In genomic region chr6:169035381-169036280, GRCh38 we compare ENCODE assay signal across 17 cellular contexts.
DNase-seq lines count a peak whose midpoint lies in the region; ATAC-seq, FAIRE-seq and TF ChIP-seq lines count a peak whose summit lies in the region.
"Had no signal": no experiment of that assay in that cellular context is flagged by ENCODE, and none has a peak within 500 bp of the region (broad histone marks: within the 10 kb centered on the region; RNA-seq: fewer than 3 reads in every experiment).

No MANE protein-coding gene starts in this region.

- H3K79me2 ChIP-seq in HepG2 (ENCODE audit: insufficient read depth, low read length) = no peaks in the 10 kb centered on the region

- no peaks in the 10 kb centered on the region for H3K4me1 ChIP-seq in right cardiac atrium (ENCODE audit: control insufficient read depth, insufficient read depth, low read length)
- H3K4me1 ChIP-seq in HepG2 (ENCODE audit: insufficient read depth, low read length) = no peaks in the 10 kb centered on the region
- no peaks in the 10 kb centered on the region for H3K4me1 ChIP-seq in aorta (ENCODE audit: control insufficient read depth in 1 of 2, insufficient read depth in 2 of 2, low read length in 2 of 2)
- H3K4me1 ChIP-seq: uterus had no signal

- no TSS peak for BruUV-seq in HepG2 (replicated peaks; lab: Mats Ljungman, UMichigan)

- H2AFZ ChIP-seq in HepG2 (ENCODE audit: low read length) = no peak overlapping the region

- CTCF ChIA-PET in HepG2 (lab: Yijun Ruan, JAX; ENCODE audit: low intra/inter-chr PET ratio, low total read pairs) = no interaction called here

- ATAC-seq in right cardiac atrium (peak; percentile 50 to 76), Right ventricle myocardium superior (ENCODE audit: poor library complexity) (no peak), HepG2 (peak; percentile 99), aorta (ENCODE audit: low FRiP score) (peak; percentile 60), HG03097 (IDR thresholded peaks at IDR 0.05; ENCODE audit: low FRiP score, unreplicated experiment) (no peak)
- ATAC-seq: GM12878; naive thymus-derived CD4-positive, alpha-beta T cell; WTC11 had no signal

- no peak for TF ChIP-seq CTCF in cardiac fibroblast (IDR thresholded peaks at IDR 0.05; ENCODE audit: low read depth, low read length)
- no peak for TF ChIP-seq CTCF in HepG2 (CRISPR knock-in tag; IDR thresholded peaks at IDR 0.05)

- 35% methylated on average over 8 of the region's 8 CpGs for WGBS in right cardiac atrium
- WGBS in HepG2 (ENCODE audit: low lambda C conversion rate) = 5% methylated on average over 8 of the region's 8 CpGs
- 2 to 6% methylated on average over 8 of the region's 8 CpGs for WGBS in aorta, 2 donors

- FAIRE-seq in HepG2 (lab: Jason Lieb, UNC) = no peak
- FAIRE-seq: GM12878 had no signal

- POLR2A ChIA-PET in HepG2 (lab: Yijun Ruan, JAX) = no interaction called here

- no peaks in the 10 kb centered on the region for H3K27me3 ChIP-seq in right cardiac atrium (ENCODE audit: control insufficient read depth, insufficient read depth)
- H3K27me3 ChIP-seq in HepG2 (ENCODE audit: control insufficient read depth in 1 of 2, insufficient read depth in 2 of 2, low read length in 2 of 2) = peaks cover 2 to 18% of the 10 kb centered on the region in 2 experiments; a peak in 3 of 5 replicates
- no peaks in the 10 kb centered on the region for H3K27me3 ChIP-seq in aorta (ENCODE audit: control insufficient read depth in 1 of 2, insufficient read depth in 2 of 2, low read length in 1 of 2)
- H3K27me3 ChIP-seq: uterus had no signal

- H3K27ac ChIP-seq in right cardiac atrium (ENCODE audit: low read length) = no peak overlapping the region
- H3K27ac ChIP-seq in HepG2 (ENCODE audit: extremely low read length, insufficient read depth, low read length) = no peak overlapping the region
- peak overlapping the region in 1 of 2 donors; percentile 34 for H3K27ac ChIP-seq in aorta (ENCODE audit: low read depth in 1 of 2, low read length in 2 of 2)
- H3K27ac ChIP-seq: uterus had no signal

- no peak for TF ChIP-seq POLR2A in HepG2 (IDR thresholded peaks at IDR 0.05; ENCODE audit: insufficient read depth in 1 of 2, low read depth in 2 of 2, low read length in 2 of 2)

- DNase-seq in right cardiac atrium (peak in 2 of 3 donors; percentile 65 to 68), Right ventricle myocardium superior (no peak), cardiac fibroblast (ENCODE audit: low read depth in 2 of 2) (peak; percentile 77 to 86), HepG2 (ENCODE audit: low spot score) (no peak), aorta (peak; percentile 71 to 82), NCI-H1048 (lab: John Stamatoyannopoulos, UW) (no peak), SKM-1 treated with dmso at 0.1 percent for 144 hours (lab: John Stamatoyannopoulos, UW; ENCODE audit: unreplicated experiment) (no peak)
- DNase-seq: activated T-cell treated with anti-CD3 and anti-CD28 coated beads, Interleukin-2, amount 50 U/mL, for 24 hours; caudate nucleus; DMS53; erythroblast; naive thymus-derived CD4-positive, alpha-beta T cell; NCI-H82; uterus had no signal

- intact Hi-C loops in right cardiac atrium (cut with DNase I) (no loop called here), Right ventricle myocardium superior (cut with DNase I) (no loop called here), HepG2 (cut with micrococcal nuclease; ENCODE audit: unreplicated experiment) (no loop called here), aorta (cut with DNase I) (no loop called here)

- H3K36me3 ChIP-seq in HepG2 (replicated peaks in 1 of 2; ENCODE audit: control insufficient read depth in 1 of 2, insufficient read depth in 2 of 2, low read length in 2 of 2) (no peaks in the 10 kb centered on the region), aorta (ENCODE audit: control insufficient read depth in 1 of 2, insufficient read depth in 2 of 2, low read length in 1 of 2) (no peaks in the 10 kb centered on the region)
- H3K36me3 ChIP-seq: uterus had no signal

- no peak for TF ChIP-seq RAD21 in HepG2 (CRISPR knock-in tag; IDR thresholded peaks at IDR 0.05)

- in situ Hi-C loops in HepG2 (cut with HindIII; ENCODE audit: extremely low pct_ligation_motif_present, low pct_unique_long_range_greater_than_20kb) = no loop called here

- H4K20me1 ChIP-seq in HepG2 (ENCODE audit: insufficient read depth, low read length) = no peaks in the 10 kb centered on the region

- no peak overlapping the region for H3K4me2 ChIP-seq in HepG2 (ENCODE audit: low read depth, low read length)

- no peak overlapping the region for H3K4me3 ChIP-seq in right cardiac atrium (ENCODE audit: low read length)
- H3K4me3 ChIP-seq in cardiac fibroblast (replicated peaks in 1 of 2; ENCODE audit: low read depth in 2 of 2, low read length in 2 of 2) = peak overlapping the region in 1 of 2 donors; percentile 1
- no peak overlapping the region for H3K4me3 ChIP-seq in HepG2 (replicated peaks in 1 of 3; ENCODE audit: insufficient read depth in 1 of 3, low read depth in 2 of 3, low read length in 3 of 3)
- no peak overlapping the region for H3K4me3 ChIP-seq in aorta (ENCODE audit: low read length in 2 of 2)
- H3K4me3 ChIP-seq: GM12878, uterus had no signal

- TF ChIP-seq EP300 in HepG2 (IDR thresholded peaks at IDR 0.05; ENCODE audit: low read depth in 2 of 2, low read length in 2 of 2) (no peak), HepG2 (CRISPR knock-in tag; IDR thresholded peaks at IDR 0.05; ENCODE audit: borderline replicate concordance) (no peak)

- H3K9me3 ChIP-seq in right cardiac atrium (ENCODE audit: control insufficient read depth, low read length) (no peaks in the 10 kb centered on the region), HepG2 (ENCODE audit: low read length) (peaks cover 15% of the 10 kb centered on the region), aorta (ENCODE audit: control insufficient read depth, low read length) (no peaks in the 10 kb centered on the region)
- H3K9me3 ChIP-seq: uterus had no signal

- no peak overlapping the region for H3K9ac ChIP-seq in HepG2 (ENCODE audit: insufficient read depth, low read depth, low read length)

TF ChIP-seq in HepG2, 621 proteins besides CTCF, POLR2A, EP300 and RAD21:
- no peak for TF ChIP-seq GABPA (IDR thresholded peaks at IDR 0.05; ENCODE audit: low read depth, low read length)
- peak; percentile 44; the same call in 1 of the 2 replicates for TF ChIP-seq GABPA (CRISPR knock-in tag; IDR thresholded peaks at IDR 0.05; ENCODE audit: low read depth)
- no peak for TF ChIP-seq ZMYM2 (CRISPR knock-in tag; IDR thresholded peaks at IDR 0.05)
- TF ChIP-seq KLF13 (CRISPR knock-in tag; IDR thresholded peaks at IDR 0.05) = no peak
- peak; percentile 72 to 88 for TF ChIP-seq MAFK (conservative IDR thresholded peaks at IDR 0.05 in 1 of 2, IDR thresholded peaks at IDR 0.05 in 1 of 2; ENCODE audit: low read length in 2 of 2)
- no peak for TF ChIP-seq PCBP2 (optimal IDR thresholded peaks at IDR 0.05; ENCODE audit: low read depth, low read length, poor library complexity, severe bottlenecking)
- TF ChIP-seq IRF9 (CRISPR knock-in tag; IDR thresholded peaks at IDR 0.05; ENCODE audit: borderline replicate concordance) = no peak
- no peak for TF ChIP-seq ZNF704 (CRISPR knock-in tag; IDR thresholded peaks at IDR 0.05; ENCODE audit: borderline replicate concordance)
- TF ChIP-seq HNF4A (CRISPR knock-in tag; IDR thresholded peaks at IDR 0.05) = 0 out of 2 replicates have a peak, but pooled peaks have one; percentile 16
- TF ChIP-seq ZNF292 (CRISPR knock-in tag; IDR thresholded peaks at IDR 0.05; ENCODE audit: borderline replicate concordance, low read depth) = peak; percentile 37; the same call in 1 of the 2 replicates
- no peak for TF ChIP-seq ZNF850 (CRISPR knock-in tag; conservative IDR thresholded peaks at IDR 0.05)
- TF ChIP-seq MAFF (IDR thresholded peaks at IDR 0.05; ENCODE audit: low read depth, low read length) = peak; percentile 65
- no peak for TF ChIP-seq LCORL (IDR thresholded peaks at IDR 0.05)
- TF ChIP-seq LCORL (CRISPR knock-in tag; IDR thresholded peaks at IDR 0.05) = 0 out of 2 replicates have a peak, but pooled peaks have one; percentile 17
- TF ChIP-seq TEAD3 (CRISPR knock-in tag; optimal IDR thresholded peaks at IDR 0.05; ENCODE audit: borderline replicate concordance) = peak; percentile 28
- TF ChIP-seq ZFP36L1 (CRISPR knock-in tag; IDR thresholded peaks at IDR 0.05) = no peak

Comparison
In these comparisons a context has a peak if more than half of its experiments do, and no peak if none do; other contexts are left out.
1. ATAC-seq: peak in right cardiac atrium (2 of 2), HepG2 (single experiment) and aorta (single experiment); none in Right ventricle myocardium superior (single experiment) and HG03097 (single experiment).
2. DNase-seq: peak in right cardiac atrium (2 of 3), cardiac fibroblast (2 of 2) and aorta (2 of 2); none in Right ventricle myocardium superior (single experiment), HepG2 (single experiment), NCI-H1048 (single experiment) and SKM-1 treated with dmso at 0.1 percent for 144 hours (single experiment).